Comparison of ENCODE assay signal across 7 cellular contexts in the genomic region with DNA sequence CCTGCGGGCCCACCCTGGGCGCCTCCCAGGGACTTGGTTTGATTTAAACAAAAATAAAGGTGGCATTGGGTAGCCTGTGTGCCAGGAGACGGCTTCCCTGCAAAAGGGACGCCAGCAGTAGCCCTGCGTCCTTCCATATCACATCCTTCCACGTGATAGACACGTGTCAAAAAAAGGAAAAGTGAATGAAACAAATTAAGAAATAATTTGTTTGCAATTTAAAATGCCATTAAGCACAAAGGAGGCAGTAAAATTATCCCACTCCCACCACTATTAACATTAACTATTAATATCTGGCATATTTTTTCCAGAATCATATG. TPM values are rescaled to one million over a fixed set of nuclear protein-coding genes. Genes with fewer than 3 reads are reported as not detected.
DNase-seq lines count a peak whose midpoint lies in the region; FAIRE-seq and TF ChIP-seq lines count a peak whose summit lies in the region.

No MANE protein-coding gene starts in this region.

- no peaks in the 10 kb centered on the region for H3K79me2 ChIP-seq in keratinocyte (ENCODE audit: control insufficient read depth, insufficient read depth, low read length)

- H2AFZ ChIP-seq in keratinocyte (ENCODE audit: control insufficient read depth, low read length) = peak overlapping the region; percentile 78

- H3K9ac ChIP-seq in keratinocyte (ENCODE audit: control insufficient read depth, extremely low read depth, insufficient read depth, low read length) = peak overlapping the region; percentile 60

- H3K27me3 ChIP-seq in HL-60 (ENCODE audit: insufficient read depth, poor library complexity, severe bottlenecking) (no peaks in the 10 kb centered on the region), keratinocyte (ENCODE audit: control insufficient read depth, extremely low read depth, insufficient read depth, low read length) (no peaks in the 10 kb centered on the region)

- H3K4me3 ChIP-seq in HL-60 (replicated peaks; ENCODE audit: insufficient read depth, low read length) = peak overlapping the region; percentile 15; the same call in 1 of the 2 replicates
- peak overlapping the region in 1 of 3 experiments; percentile 45 for H3K4me3 ChIP-seq in keratinocyte (ENCODE audit: control insufficient read depth in 2 of 3, extremely low read depth in 1 of 3, insufficient read depth in 2 of 3, low read depth in 1 of 3, low read length in 3 of 3)

- TF ChIP-seq CTCF in HL-60 (IDR thresholded peaks at IDR 0.05; ENCODE audit: insufficient read depth, low read length) (no peak), keratinocyte (optimal IDR thresholded peaks at IDR 0.05 in 1 of 3, IDR thresholded peaks at IDR 0.05 in 1 of 3, conservative IDR thresholded peaks at IDR 0.05 in 1 of 3; ENCODE audit: extremely low read depth in 1 of 3, insufficient read depth in 2 of 3, low read length in 3 of 3) (no peak)

- H3K4me1 ChIP-seq in keratinocyte (ENCODE audit: control insufficient read depth, extremely low read depth, insufficient read depth, low read length) = peaks cover 27% of the 10 kb centered on the region

- H3K36me3 ChIP-seq in keratinocyte (ENCODE audit: control insufficient read depth in 2 of 2, extremely low read depth in 1 of 2, insufficient read depth in 2 of 2, low read length in 2 of 2) = peaks cover 0 to 1% of the 10 kb centered on the region in 2 experiments

- no peaks in the 10 kb centered on the region for H3K9me3 ChIP-seq in keratinocyte (ENCODE audit: control insufficient read depth, low read depth, low read length)

- H4K20me1 ChIP-seq in keratinocyte (ENCODE audit: control insufficient read depth, extremely low read depth, insufficient read depth, low read length) = no peaks in the 10 kb centered on the region

- dilution Hi-C loops in keratinocyte (cut with MboI; ENCODE audit: extremely low pct_ligation_motif_present, low sequenced_read_pairs) = no loop called here

- FAIRE-seq in keratinocyte (lab: Jason Lieb, UNC) = no peak

- DNase-seq in HL-60 (ENCODE audit: low read depth in 1 of 2, low spot score in 1 of 2) (no peak), keratinocyte (ENCODE audit: low read depth, low spot score) (no peak), substantia nigra (lab: John Stamatoyannopoulos, UW) (no peak), DMS 273 (lab: John Stamatoyannopoulos, UW; ENCODE audit: unreplicated experiment) (no peak), nucleus accumbens (lab: John Stamatoyannopoulos, UW) (no peak), NOMO-1 treated with dmso at 0.1 percent for 144 hours (lab: John Stamatoyannopoulos, UW; ENCODE audit: unreplicated experiment) (no peak)

- WGBS in adipose tissue, 3 donors = 8 to 18% (median 13%) methylated on average over 7 of the region's 7 CpGs

- H3K27ac ChIP-seq in HL-60 (replicated peaks) (peak overlapping the region; percentile 65), adipose tissue (ENCODE audit: low read depth, low read length) (peak overlapping the region; percentile 51), keratinocyte (ENCODE audit: control insufficient read depth, insufficient read depth, low read length) (peak overlapping the region; percentile 54), substantia nigra (ENCODE audit: low read depth, low read length, poor library complexity, severe bottlenecking) (peak overlapping the region; percentile 45)

- H3K4me2 ChIP-seq in keratinocyte (ENCODE audit: control insufficient read depth, extremely low read depth, insufficient read depth, low read depth, low read length) = peak overlapping the region; percentile 74

- H3K9me1 ChIP-seq in keratinocyte (ENCODE audit: control insufficient read depth, extremely low read depth, insufficient read depth, low read length) = peaks cover 4% of the 10 kb centered on the region

RNA-seq across cellular contexts. Expression of a gene that starts 7.6 kb away (rescaled TPM):
- polyA plus RNA-seq in adipose tissue (under 1 TPM; 0.34 to 0.85 (median 0.36) TPM), keratinocyte (0.05 to 0.11 TPM (median 0.07 TPM) in 3 replicates)
- polyA plus RNA-seq in keratinocyte (2011; ENCODE audit: low read depth) = not detected
- polyA plus RNA-seq in keratinocyte (2011; cell fraction: cytosol; rRNA removed) = 0.06 TPM in 1 of 2 replicates, not detected in the other
- not detected in 2 replicates for polyA plus RNA-seq in keratinocyte (2011; cell fraction: nucleus; rRNA removed)
- 0.16 and 0.65 TPM in 2 replicates for polyA plus RNA-seq in keratinocyte (2012; ENCODE audit: low replicate concordance)
- not detected in 3 replicates for polyA minus RNA-seq in keratinocyte
- polyA minus RNA-seq in keratinocyte (2011; cell fraction: cytosol; rRNA and poly(A)+ RNA removed) = not detected
- polyA minus RNA-seq in keratinocyte (2011; cell fraction: nucleus; rRNA and poly(A)+ RNA removed) = not detected in 2 replicates

RNA-seq across cellular contexts. Expression of a gene that starts 42.1 kb away (rescaled TPM):
- 100 to 1,000 TPM in 1 of 3 donors, 10 to 100 TPM in 2; 23.9 to 137 (median 25.0) TPM for polyA plus RNA-seq in adipose tissue
- 2.1 to 3.5 TPM (median 2.2 TPM) in 3 replicates for polyA plus RNA-seq in keratinocyte
- polyA plus RNA-seq in keratinocyte (2011; ENCODE audit: low read depth) = 0.59 TPM
- polyA plus RNA-seq in keratinocyte (2011; cell fraction: cytosol; rRNA removed) = 1.3 and 1.8 TPM in 2 replicates
- 1.4 TPM in 2 replicates for polyA plus RNA-seq in keratinocyte (2011; cell fraction: nucleus; rRNA removed)
- polyA plus RNA-seq in keratinocyte (2012; ENCODE audit: low replicate concordance) = 1.6 and 3.0 TPM in 2 replicates
- 3.8 to 8.8 TPM (median 4.6 TPM) in 3 replicates for polyA minus RNA-seq in keratinocyte
- 4.2 TPM for polyA minus RNA-seq in keratinocyte (2011; cell fraction: cytosol; rRNA and poly(A)+ RNA removed)
- polyA minus RNA-seq in keratinocyte (2011; cell fraction: nucleus; rRNA and poly(A)+ RNA removed) = 1.4 TPM in 2 replicates
